In the genomic region with DNA sequence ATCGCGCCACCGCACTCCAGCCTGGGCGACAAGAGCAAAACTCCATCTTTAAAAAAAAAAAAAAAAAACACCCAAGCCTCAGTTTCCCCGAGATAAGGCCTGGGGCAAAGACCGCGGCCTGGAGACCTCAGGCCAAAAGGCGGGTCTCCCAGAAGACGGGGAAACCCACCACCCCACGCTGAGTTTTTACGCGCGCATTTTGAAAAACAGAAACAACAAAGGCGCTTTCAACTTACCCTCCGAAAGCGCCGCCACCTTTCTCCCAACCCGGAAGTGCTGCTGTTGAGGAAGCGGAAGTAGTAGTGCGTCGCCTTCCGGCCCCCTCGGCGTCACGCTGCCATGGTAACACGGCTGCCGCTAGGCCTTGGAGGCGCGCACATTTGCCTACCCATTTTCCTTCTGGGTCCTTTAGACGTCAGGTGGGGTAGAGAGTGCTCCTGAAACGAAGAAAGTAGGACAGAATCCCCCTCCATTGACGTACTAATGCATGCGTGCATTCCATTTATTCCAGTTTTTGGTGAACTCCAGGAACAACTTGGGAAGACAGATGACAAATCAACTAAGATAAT, we compare ENCODE assay signal across 8 cellular contexts. TPM values are rescaled to one million over a fixed set of nuclear protein-coding genes. Genes with fewer than 3 reads are reported as not detected.
DNase-seq lines count a peak whose midpoint lies in the region; ATAC-seq and TF ChIP-seq lines count a peak whose summit lies in the region.

A gene with protein sequence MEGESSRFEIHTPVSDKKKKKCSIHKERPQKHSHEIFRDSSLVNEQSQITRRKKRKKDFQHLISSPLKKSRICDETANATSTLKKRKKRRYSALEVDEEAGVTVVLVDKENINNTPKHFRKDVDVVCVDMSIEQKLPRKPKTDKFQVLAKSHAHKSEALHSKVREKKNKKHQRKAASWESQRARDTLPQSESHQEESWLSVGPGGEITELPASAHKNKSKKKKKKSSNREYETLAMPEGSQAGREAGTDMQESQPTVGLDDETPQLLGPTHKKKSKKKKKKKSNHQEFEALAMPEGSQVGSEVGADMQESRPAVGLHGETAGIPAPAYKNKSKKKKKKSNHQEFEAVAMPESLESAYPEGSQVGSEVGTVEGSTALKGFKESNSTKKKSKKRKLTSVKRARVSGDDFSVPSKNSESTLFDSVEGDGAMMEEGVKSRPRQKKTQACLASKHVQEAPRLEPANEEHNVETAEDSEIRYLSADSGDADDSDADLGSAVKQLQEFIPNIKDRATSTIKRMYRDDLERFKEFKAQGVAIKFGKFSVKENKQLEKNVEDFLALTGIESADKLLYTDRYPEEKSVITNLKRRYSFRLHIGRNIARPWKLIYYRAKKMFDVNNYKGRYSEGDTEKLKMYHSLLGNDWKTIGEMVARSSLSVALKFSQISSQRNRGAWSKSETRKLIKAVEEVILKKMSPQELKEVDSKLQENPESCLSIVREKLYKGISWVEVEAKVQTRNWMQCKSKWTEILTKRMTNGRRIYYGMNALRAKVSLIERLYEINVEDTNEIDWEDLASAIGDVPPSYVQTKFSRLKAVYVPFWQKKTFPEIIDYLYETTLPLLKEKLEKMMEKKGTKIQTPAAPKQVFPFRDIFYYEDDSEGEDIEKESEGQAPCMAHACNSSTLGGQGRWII (minus strand): TSS at position 287 of the 569 bp plus-strand sequence. CDS start 4,019 bp downstream, outside the sequence.

- CTCF ChIA-PET in AG04450 (lab: Charles Lee) = no interaction called here
- CTCF ChIA-PET in activated B cell treated with CpG ODN at 0.5 μM for 24 hours (lab: Charles Lee) = interaction anchor here (0.9 kb wide), 1 partner anchor 42 kb away, joined by 3 read pairs; no protein-coding TSS in a partner anchor

- WGBS in spleen, 5 donors = 2% methylated on average over 29 to 33 of the region's 33 CpGs

- H3K9me3 ChIP-seq in AG04450 (ENCODE audit: control insufficient read depth, insufficient read depth, low read length) = no peaks in the 10 kb centered on the region; the same call in 1 of the 2 replicates
- no peaks in the 10 kb centered on the region for H3K9me3 ChIP-seq in spleen

- TF ChIP-seq CTCF in AG04450 (IDR thresholded peaks at IDR 0.05; ENCODE audit: low read depth, low read length) (no peak), activated B cell treated with CpG ODN at 0.5 μM for 24 hours (IDR thresholded peaks at IDR 0.05) (no peak), cardiac fibroblast (IDR thresholded peaks at IDR 0.05; ENCODE audit: low read depth, low read length) (no peak), spleen (IDR thresholded peaks at IDR 0.05 in 8 of 11, conservative IDR thresholded peaks at IDR 0.05 in 3 of 11) (no peak)

- H3K9me3 Mint-ChIP-seq in activated B cell treated with CpG ODN at 0.5 μM for 24 hours = no peaks in the 10 kb centered on the region

- H3K36me3 Mint-ChIP-seq in activated B cell treated with CpG ODN at 0.5 μM for 24 hours (ENCODE audit: low read depth) = peaks cover 26% of the 10 kb centered on the region

- TF ChIP-seq POLR2A in spleen (IDR thresholded peaks at IDR 0.05) = peak in 2 of 3 donors; percentile 22 to 26

- H3K4me3 ChIP-seq in AG04450 (ENCODE audit: low read depth, low read length) (peak within 1 kb of the TSS; percentile 82), cardiac fibroblast (replicated peaks in 1 of 2; ENCODE audit: low read depth in 2 of 2, low read length in 2 of 2) (peak within 1 kb of the TSS; percentile 75 to 79), spleen (peak within 1 kb of the TSS; percentile 82 to 98 (median 87))

- H3K27me3 Mint-ChIP-seq in activated B cell treated with CpG ODN at 0.5 μM for 24 hours = peaks cover 1% of the 10 kb centered on the region

- peak; percentile 82 for ATAC-seq in GM19023 (IDR thresholded peaks at IDR 0.05; ENCODE audit: unreplicated experiment)
- peak; percentile 83 for ATAC-seq in HG03354 (IDR thresholded peaks at IDR 0.05; ENCODE audit: poor library complexity, severe bottlenecking, unreplicated experiment)
- ATAC-seq in activated B cell treated with CpG ODN at 0.5 μM for 24 hours (ENCODE audit: low read depth) = peak; percentile 80

- peaks cover 0 to 22% (median 11%) of the 10 kb centered on the region in 6 donors for H3K36me3 ChIP-seq in spleen

- peak within 1 kb of the TSS; percentile 94 for H3K4me3 Mint-ChIP-seq in activated B cell treated with CpG ODN at 0.5 μM for 24 hours

- intact Hi-C loops in activated B cell treated with CpG ODN at 0.5 μM for 24 hours (cut with micrococcal nuclease) = loop anchor here (1.0 to 5.0 kb wide), 6 partner anchors 24 to 472 kb away; a partner anchor contains a TSS
- intact Hi-C loops in spleen (cut with DNase I; ENCODE audit: low total_unique reads) = loop anchor here (10.0 kb wide), 1 partner anchor 52 kb away; a partner anchor contains a TSS

- peaks cover 45 to 71% (median 63%) of the 10 kb centered on the region in 6 donors for H3K4me1 ChIP-seq in spleen

- peaks cover 50% of the 10 kb centered on the region for H3K4me1 Mint-ChIP-seq in activated B cell treated with CpG ODN at 0.5 μM for 24 hours

- peaks cover 16% of the 10 kb centered on the region for H3K27me3 ChIP-seq in AG04450 (ENCODE audit: control insufficient read depth, insufficient read depth, low read length)
- H3K27me3 ChIP-seq in spleen (replicated peaks in 1 of 7) = peaks cover 0 to 26% (median 19%) of the 10 kb centered on the region in 7 donors

- H3K27ac ChIP-seq in AG04450 (ENCODE audit: low read depth, low read length) (no peak within 1 kb of the TSS), spleen (peak within 1 kb of the TSS in 6 of 8 donors; percentile 43 to 83 (median 75))

- H3K27ac Mint-ChIP-seq in activated B cell treated with CpG ODN at 0.5 μM for 24 hours = peak within 1 kb of the TSS; percentile 87

- POLR2A ChIA-PET in AG04450 (lab: Yijun Ruan, JAX) (interaction anchor here (0.7 kb wide), 1 partner anchor 399 kb away, joined by 3 read pairs; no protein-coding TSS in a partner anchor), activated B cell treated with CpG ODN at 0.5 μM for 24 hours (lab: Charles Lee) (interaction anchor here (0.7 to 1.7 kb wide), 6 partner anchors 22 to 363 kb away, joined by 5 to 11 read pairs (median 8); a partner anchor contains a TSS)

- peak; percentile 63 for DNase-seq in AG04450 (ENCODE audit: low read depth, low spot score)
- DNase-seq in NCI-H345 treated with DMSO at 0.1 percent for 48 hours (lab: John Stamatoyannopoulos, UW; ENCODE audit: unreplicated experiment) = peak; percentile 89
- peak; percentile 85 for DNase-seq in activated B cell treated with CpG ODN at 0.5 μM for 24 hours
- DNase-seq in cardiac fibroblast (ENCODE audit: low read depth in 2 of 2) = peak; percentile 92 to 93
- peak; percentile 93 for DNase-seq in inferior parietal cortex (ENCODE audit: extremely low spot score)
- DNase-seq in spleen = peak; percentile 97

RNA-seq across cellular contexts. Expression of the gene that starts here (rescaled TPM):
- polyA plus RNA-seq in AG04450 (2011; rRNA removed) (8.0 and 10.0 TPM in 2 replicates), spleen (10 to 100 TPM; 18.7 to 24.2 (median 19.0) TPM)
- polyA minus RNA-seq in AG04450 (2011; rRNA and poly(A)+ RNA removed) = 2.4 and 4.0 TPM in 2 replicates
- total RNA-seq in activated B cell treated with CpG ODN at 0.5 μM for 24 hours (22.0 and 22.8 TPM in 2 replicates), spleen (10 to 100 TPM; 12.1 to 18.5 (median 14.6) TPM)
